4 cellular contexts compared by ENCODE assay signal in the genomic region with DNA sequence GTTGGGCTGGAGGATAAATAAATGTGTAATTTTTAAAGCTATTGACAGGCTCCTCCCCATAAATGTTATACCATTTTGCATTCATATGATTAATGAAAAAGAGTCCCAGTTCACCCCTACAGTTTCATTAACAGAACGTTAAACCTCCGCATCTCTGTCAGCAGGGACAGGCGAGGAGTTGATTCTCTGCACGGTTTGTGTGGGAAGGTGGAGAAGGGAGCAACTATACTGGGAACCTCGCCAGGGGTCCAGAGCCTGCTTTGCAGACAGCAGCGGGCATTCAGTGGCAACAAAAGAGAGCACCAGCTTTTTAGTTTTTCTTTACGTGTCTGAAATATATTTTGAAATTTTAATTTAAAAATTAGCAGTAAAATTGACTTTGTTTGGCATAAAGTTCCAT.
TF ChIP-seq lines count a peak whose summit lies in the region.

No MANE protein-coding gene starts in this region.

TF ChIP-seq in SK-N-SH, 30 proteins besides CTCF, POLR2A, EP300 and RAD21 (continued from another document):
- TF ChIP-seq JUND (IDR thresholded peaks at IDR 0.05) = no peak
- TF ChIP-seq CHD2 (IDR thresholded peaks at IDR 0.05; ENCODE audit: low read length, partially characterized antibody) = no peak

TF ChIP-seq in SK-N-SH treated with all-trans-retinoic acid at 6 μM for 48 hours, 23 proteins besides CTCF, POLR2A, EP300 and RAD21 (continued from another document):
- TF ChIP-seq, protein P1, sequence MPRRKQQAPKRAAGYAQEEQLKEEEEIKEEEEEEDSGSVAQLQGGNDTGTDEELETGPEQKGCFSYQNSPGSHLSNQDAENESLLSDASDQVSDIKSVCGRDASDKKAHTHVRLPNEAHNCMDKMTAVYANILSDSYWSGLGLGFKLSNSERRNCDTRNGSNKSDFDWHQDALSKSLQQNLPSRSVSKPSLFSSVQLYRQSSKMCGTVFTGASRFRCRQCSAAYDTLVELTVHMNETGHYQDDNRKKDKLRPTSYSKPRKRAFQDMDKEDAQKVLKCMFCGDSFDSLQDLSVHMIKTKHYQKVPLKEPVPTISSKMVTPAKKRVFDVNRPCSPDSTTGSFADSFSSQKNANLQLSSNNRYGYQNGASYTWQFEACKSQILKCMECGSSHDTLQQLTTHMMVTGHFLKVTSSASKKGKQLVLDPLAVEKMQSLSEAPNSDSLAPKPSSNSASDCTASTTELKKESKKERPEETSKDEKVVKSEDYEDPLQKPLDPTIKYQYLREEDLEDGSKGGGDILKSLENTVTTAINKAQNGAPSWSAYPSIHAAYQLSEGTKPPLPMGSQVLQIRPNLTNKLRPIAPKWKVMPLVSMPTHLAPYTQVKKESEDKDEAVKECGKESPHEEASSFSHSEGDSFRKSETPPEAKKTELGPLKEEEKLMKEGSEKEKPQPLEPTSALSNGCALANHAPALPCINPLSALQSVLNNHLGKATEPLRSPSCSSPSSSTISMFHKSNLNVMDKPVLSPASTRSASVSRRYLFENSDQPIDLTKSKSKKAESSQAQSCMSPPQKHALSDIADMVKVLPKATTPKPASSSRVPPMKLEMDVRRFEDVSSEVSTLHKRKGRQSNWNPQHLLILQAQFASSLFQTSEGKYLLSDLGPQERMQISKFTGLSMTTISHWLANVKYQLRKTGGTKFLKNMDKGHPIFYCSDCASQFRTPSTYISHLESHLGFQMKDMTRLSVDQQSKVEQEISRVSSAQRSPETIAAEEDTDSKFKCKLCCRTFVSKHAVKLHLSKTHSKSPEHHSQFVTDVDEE (CRISPR knock-in tag; IDR thresholded peaks at IDR 0.05) = no peak
- TF ChIP-seq ISL1 (CRISPR knock-in tag; IDR thresholded peaks at IDR 0.05) = no peak
TF ChIP-seq in SK-N-SH treated with all-trans-retinoic acid at 6 μM for 48 hours: peak in this region for 0.

TF ChIP-seq in GM23338, 12 proteins besides CTCF, POLR2A, EP300 and RAD21 (continues in another document):
- TF ChIP-seq, protein P2, sequence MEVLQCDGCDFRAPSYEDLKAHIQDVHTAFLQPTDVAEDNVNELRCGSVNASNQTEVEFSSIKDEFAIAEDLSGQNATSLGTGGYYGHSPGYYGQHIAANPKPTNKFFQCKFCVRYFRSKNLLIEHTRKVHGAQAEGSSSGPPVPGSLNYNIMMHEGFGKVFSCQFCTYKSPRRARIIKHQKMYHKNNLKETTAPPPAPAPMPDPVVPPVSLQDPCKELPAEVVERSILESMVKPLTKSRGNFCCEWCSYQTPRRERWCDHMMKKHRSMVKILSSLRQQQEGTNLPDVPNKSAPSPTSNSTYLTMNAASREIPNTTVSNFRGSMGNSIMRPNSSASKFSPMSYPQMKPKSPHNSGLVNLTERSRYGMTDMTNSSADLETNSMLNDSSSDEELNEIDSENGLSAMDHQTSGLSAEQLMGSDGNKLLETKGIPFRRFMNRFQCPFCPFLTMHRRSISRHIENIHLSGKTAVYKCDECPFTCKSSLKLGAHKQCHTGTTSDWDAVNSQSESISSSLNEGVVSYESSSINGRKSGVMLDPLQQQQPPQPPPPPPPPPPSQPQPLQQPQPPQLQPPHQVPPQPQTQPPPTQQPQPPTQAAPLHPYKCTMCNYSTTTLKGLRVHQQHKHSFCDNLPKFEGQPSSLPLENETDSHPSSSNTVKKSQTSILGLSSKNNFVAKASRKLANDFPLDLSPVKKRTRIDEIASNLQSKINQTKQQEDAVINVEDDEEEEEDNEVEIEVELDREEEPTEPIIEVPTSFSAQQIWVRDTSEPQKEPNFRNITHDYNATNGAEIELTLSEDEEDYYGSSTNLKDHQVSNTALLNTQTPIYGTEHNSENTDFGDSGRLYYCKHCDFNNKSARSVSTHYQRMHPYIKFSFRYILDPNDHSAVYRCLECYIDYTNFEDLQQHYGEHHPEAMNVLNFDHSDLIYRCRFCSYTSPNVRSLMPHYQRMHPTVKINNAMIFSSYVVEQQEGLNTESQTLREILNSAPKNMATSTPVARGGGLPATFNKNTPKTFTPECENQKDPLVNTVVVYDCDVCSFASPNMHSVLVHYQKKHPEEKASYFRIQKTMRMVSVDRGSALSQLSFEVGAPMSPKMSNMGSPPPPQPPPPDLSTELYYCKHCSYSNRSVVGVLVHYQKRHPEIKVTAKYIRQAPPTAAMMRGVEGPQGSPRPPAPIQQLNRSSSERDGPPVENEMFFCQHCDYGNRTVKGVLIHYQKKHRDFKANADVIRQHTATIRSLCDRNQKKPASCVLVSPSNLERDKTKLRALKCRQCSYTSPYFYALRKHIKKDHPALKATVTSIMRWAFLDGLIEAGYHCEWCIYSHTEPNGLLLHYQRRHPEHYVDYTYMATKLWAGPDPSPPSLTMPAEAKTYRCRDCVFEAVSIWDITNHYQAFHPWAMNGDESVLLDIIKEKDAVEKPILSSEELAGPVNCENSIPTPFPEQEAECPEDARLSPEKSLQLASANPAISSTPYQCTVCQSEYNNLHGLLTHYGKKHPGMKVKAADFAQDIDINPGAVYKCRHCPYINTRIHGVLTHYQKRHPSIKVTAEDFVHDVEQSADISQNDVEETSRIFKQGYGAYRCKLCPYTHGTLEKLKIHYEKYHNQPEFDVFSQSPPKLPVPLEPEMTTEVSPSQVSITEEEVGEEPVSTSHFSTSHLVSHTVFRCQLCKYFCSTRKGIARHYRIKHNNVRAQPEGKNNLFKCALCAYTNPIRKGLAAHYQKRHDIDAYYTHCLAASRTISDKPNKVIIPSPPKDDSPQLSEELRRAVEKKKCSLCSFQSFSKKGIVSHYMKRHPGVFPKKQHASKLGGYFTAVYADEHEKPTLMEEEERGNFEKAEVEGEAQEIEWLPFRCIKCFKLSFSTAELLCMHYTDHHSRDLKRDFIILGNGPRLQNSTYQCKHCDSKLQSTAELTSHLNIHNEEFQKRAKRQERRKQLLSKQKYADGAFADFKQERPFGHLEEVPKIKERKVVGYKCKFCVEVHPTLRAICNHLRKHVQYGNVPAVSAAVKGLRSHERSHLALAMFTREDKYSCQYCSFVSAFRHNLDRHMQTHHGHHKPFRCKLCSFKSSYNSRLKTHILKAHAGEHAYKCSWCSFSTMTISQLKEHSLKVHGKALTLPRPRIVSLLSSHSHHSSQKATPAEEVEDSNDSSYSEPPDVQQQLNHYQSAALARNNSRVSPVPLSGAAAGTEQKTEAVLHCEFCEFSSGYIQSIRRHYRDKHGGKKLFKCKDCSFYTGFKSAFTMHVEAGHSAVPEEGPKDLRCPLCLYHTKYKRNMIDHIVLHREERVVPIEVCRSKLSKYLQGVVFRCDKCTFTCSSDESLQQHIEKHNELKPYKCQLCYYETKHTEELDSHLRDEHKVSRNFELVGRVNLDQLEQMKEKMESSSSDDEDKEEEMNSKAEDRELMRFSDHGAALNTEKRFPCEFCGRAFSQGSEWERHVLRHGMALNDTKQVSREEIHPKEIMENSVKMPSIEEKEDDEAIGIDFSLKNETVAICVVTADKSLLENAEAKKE (CRISPR knock-in tag; IDR thresholded peaks at IDR 0.05) = no peak
- TF ChIP-seq EZH2 (IDR thresholded peaks at IDR 0.05; ENCODE audit: low read depth, unreplicated experiment) (no peak), ZNF114 (CRISPR knock-in tag; IDR thresholded peaks at IDR 0.05) (no peak), STAT1 (IDR thresholded peaks at IDR 0.05; ENCODE audit: unreplicated experiment) (no peak), ZNF331 (CRISPR knock-in tag; IDR thresholded peaks at IDR 0.05; ENCODE audit: low read depth) (no peak), CREB1 (CRISPR knock-in tag; IDR thresholded peaks at IDR 0.05; ENCODE audit: low read depth) (no peak)

TF ChIP-seq in WTC11, 78 proteins besides CTCF, POLR2A, EP300 and RAD21 (continued from another document):
- TF ChIP-seq, protein P3, sequence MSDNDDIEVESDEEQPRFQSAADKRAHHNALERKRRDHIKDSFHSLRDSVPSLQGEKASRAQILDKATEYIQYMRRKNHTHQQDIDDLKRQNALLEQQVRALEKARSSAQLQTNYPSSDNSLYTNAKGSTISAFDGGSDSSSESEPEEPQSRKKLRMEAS (CRISPR knock-in tag; IDR thresholded peaks at IDR 0.05) = no peak
- TF ChIP-seq ZNF138 (CRISPR knock-in tag; conservative IDR thresholded peaks at IDR 0.05) (no peak), TCF7 (CRISPR knock-in tag; IDR thresholded peaks at IDR 0.05; ENCODE audit: low read depth) (no peak), MYBL2 (CRISPR knock-in tag; IDR thresholded peaks at IDR 0.05) (no peak), IRF2 (CRISPR knock-in tag; IDR thresholded peaks at IDR 0.05; ENCODE audit: borderline replicate concordance, low read depth) (no peak), ZBTB21 (CRISPR knock-in tag; IDR thresholded peaks at IDR 0.05; ENCODE audit: borderline replicate concordance) (no peak), FOXK1 (CRISPR knock-in tag; IDR thresholded peaks at IDR 0.05) (no peak), ZNF671 (CRISPR knock-in tag; IDR thresholded peaks at IDR 0.05) (no peak), SOX15 (CRISPR knock-in tag; IDR thresholded peaks at IDR 0.05) (no peak), MXD4 (CRISPR knock-in tag; IDR thresholded peaks at IDR 0.05; ENCODE audit: borderline replicate concordance) (no peak)
- TF ChIP-seq, protein P4, sequence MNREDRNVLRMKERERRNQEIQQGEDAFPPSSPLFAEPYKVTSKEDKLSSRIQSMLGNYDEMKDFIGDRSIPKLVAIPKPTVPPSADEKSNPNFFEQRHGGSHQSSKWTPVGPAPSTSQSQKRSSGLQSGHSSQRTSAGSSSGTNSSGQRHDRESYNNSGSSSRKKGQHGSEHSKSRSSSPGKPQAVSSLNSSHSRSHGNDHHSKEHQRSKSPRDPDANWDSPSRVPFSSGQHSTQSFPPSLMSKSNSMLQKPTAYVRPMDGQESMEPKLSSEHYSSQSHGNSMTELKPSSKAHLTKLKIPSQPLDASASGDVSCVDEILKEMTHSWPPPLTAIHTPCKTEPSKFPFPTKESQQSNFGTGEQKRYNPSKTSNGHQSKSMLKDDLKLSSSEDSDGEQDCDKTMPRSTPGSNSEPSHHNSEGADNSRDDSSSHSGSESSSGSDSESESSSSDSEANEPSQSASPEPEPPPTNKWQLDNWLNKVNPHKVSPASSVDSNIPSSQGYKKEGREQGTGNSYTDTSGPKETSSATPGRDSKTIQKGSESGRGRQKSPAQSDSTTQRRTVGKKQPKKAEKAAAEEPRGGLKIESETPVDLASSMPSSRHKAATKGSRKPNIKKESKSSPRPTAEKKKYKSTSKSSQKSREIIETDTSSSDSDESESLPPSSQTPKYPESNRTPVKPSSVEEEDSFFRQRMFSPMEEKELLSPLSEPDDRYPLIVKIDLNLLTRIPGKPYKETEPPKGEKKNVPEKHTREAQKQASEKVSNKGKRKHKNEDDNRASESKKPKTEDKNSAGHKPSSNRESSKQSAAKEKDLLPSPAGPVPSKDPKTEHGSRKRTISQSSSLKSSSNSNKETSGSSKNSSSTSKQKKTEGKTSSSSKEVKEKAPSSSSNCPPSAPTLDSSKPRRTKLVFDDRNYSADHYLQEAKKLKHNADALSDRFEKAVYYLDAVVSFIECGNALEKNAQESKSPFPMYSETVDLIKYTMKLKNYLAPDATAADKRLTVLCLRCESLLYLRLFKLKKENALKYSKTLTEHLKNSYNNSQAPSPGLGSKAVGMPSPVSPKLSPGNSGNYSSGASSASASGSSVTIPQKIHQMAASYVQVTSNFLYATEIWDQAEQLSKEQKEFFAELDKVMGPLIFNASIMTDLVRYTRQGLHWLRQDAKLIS (CRISPR knock-in tag; IDR thresholded peaks at IDR 0.05; ENCODE audit: borderline replicate concordance) = no peak
- TF ChIP-seq, protein P5, sequence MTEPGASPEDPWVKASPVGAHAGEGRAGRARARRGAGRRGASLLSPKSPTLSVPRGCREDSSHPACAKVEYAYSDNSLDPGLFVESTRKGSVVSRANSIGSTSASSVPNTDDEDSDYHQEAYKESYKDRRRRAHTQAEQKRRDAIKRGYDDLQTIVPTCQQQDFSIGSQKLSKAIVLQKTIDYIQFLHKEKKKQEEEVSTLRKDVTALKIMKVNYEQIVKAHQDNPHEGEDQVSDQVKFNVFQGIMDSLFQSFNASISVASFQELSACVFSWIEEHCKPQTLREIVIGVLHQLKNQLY (CRISPR knock-in tag; IDR thresholded peaks at IDR 0.05) = no peak
- TF ChIP-seq, protein P6, sequence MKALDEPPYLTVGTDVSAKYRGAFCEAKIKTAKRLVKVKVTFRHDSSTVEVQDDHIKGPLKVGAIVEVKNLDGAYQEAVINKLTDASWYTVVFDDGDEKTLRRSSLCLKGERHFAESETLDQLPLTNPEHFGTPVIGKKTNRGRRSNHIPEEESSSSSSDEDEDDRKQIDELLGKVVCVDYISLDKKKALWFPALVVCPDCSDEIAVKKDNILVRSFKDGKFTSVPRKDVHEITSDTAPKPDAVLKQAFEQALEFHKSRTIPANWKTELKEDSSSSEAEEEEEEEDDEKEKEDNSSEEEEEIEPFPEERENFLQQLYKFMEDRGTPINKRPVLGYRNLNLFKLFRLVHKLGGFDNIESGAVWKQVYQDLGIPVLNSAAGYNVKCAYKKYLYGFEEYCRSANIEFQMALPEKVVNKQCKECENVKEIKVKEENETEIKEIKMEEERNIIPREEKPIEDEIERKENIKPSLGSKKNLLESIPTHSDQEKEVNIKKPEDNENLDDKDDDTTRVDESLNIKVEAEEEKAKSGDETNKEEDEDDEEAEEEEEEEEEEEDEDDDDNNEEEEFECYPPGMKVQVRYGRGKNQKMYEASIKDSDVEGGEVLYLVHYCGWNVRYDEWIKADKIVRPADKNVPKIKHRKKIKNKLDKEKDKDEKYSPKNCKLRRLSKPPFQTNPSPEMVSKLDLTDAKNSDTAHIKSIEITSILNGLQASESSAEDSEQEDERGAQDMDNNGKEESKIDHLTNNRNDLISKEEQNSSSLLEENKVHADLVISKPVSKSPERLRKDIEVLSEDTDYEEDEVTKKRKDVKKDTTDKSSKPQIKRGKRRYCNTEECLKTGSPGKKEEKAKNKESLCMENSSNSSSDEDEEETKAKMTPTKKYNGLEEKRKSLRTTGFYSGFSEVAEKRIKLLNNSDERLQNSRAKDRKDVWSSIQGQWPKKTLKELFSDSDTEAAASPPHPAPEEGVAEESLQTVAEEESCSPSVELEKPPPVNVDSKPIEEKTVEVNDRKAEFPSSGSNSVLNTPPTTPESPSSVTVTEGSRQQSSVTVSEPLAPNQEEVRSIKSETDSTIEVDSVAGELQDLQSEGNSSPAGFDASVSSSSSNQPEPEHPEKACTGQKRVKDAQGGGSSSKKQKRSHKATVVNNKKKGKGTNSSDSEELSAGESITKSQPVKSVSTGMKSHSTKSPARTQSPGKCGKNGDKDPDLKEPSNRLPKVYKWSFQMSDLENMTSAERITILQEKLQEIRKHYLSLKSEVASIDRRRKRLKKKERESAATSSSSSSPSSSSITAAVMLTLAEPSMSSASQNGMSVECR (CRISPR knock-in tag; IDR thresholded peaks at IDR 0.05; ENCODE audit: borderline replicate concordance) = no peak
TF ChIP-seq in WTC11: peak in this region for 0.
